1 cellular context compared by ENCODE assay signal in the genomic region with DNA sequence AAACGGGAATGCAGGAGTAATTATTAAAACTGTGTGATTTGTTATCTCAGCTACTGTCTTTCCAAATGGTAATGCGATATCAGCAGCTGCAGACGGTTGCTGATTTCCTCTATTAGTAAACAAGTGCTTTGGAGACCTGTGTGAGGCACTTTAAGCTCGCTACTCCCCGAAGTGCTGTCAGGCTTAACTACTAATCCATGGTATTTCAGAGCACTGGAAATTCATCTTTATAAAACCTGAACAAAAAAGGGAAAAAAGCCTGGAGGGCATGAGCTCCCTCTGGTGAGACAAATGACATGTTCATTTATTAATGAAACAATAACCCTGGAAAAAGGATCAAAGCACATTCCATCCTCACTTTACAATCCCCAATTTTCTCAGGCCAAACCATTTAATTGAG.
TF ChIP-seq lines count a peak whose summit lies in the region.

No MANE protein-coding gene starts in this region.

TF ChIP-seq in H1, 55 proteins besides CTCF, POLR2A, EP300 and RAD21:
- no peak for TF ChIP-seq KDM5A (IDR thresholded peaks at IDR 0.05; ENCODE audit: low read length)
- no peak for TF ChIP-seq SIN3A (conservative IDR thresholded peaks at IDR 0.05 in 1 of 2, IDR thresholded peaks at IDR 0.05 in 1 of 2; ENCODE audit: low read depth in 1 of 2, low read length in 2 of 2)
- TF ChIP-seq, protein P1, sequence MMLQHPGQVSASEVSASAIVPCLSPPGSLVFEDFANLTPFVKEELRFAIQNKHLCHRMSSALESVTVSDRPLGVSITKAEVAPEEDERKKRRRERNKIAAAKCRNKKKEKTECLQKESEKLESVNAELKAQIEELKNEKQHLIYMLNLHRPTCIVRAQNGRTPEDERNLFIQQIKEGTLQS (IDR thresholded peaks at IDR 0.05; ENCODE audit: insufficient read depth, low read depth, low read length) = no peak
- no peak for TF ChIP-seq SIX5 (IDR thresholded peaks at IDR 0.05; ENCODE audit: low read depth, low read length)
- TF ChIP-seq NRF1 (IDR thresholded peaks at IDR 0.05; ENCODE audit: low read depth, low read length) = no peak
- no peak for TF ChIP-seq YY1 (IDR thresholded peaks at IDR 0.05; ENCODE audit: low read depth, low read length)
- no peak for TF ChIP-seq ZNF274 (IDR thresholded peaks at IDR 0.05; ENCODE audit: borderline replicate concordance, extremely low read depth, low read length)
- no peak for TF ChIP-seq CBX5 (IDR thresholded peaks at IDR 0.05; ENCODE audit: low read depth, low read length)
- TF ChIP-seq BCL11A (IDR thresholded peaks at IDR 0.05; ENCODE audit: low read depth in 2 of 2, low read length in 2 of 2) = no peak
- no peak for TF ChIP-seq SP1 (IDR thresholded peaks at IDR 0.05; ENCODE audit: low read depth, low read length)
- no peak for TF ChIP-seq SP4 (IDR thresholded peaks at IDR 0.05; ENCODE audit: low read length)
- TF ChIP-seq, protein P2, sequence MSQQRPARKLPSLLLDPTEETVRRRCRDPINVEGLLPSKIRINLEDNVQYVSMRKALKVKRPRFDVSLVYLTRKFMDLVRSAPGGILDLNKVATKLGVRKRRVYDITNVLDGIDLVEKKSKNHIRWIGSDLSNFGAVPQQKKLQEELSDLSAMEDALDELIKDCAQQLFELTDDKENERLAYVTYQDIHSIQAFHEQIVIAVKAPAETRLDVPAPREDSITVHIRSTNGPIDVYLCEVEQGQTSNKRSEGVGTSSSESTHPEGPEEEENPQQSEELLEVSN (IDR thresholded peaks at IDR 0.05) = no peak
- no peak for TF ChIP-seq RXRA (IDR thresholded peaks at IDR 0.05; ENCODE audit: insufficient read depth, low read depth, low read length)
- no peak for TF ChIP-seq SRF (IDR thresholded peaks at IDR 0.05; ENCODE audit: low read depth, low read length)
- TF ChIP-seq BRCA1 (IDR thresholded peaks at IDR 0.05; ENCODE audit: low read depth, low read length) = no peak
